Comparison of ENCODE assay signal across 8 cellular contexts in the genomic region with DNA sequence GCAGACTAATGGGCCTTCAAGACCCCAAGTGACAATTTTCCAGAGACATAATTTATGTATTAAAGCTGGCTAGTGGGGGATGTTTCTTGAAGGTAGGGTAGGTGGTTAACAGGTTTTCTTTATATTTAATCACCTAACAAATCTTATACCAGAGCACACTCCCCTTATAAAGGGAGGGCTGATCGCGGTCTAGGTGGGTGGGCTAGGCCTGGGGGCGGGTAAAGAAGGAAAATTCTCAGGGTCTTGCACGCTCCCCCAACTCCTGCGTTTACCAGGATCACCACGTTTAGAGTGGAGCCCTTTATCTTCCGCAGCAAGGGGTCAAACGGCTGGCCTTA. TPM values are rescaled to one million over a fixed set of nuclear protein-coding genes. Genes with fewer than 3 reads are reported as not detected.
DNase-seq lines count a peak whose midpoint lies in the region; ATAC-seq and TF ChIP-seq lines count a peak whose summit lies in the region.

No MANE protein-coding gene starts in this region.

- ATAC-seq in DND-41 (ENCODE audit: insufficient read depth, low read depth), result peak; percentile 65

- TF ChIP-seq CTCF in DND-41 (IDR thresholded peaks at IDR 0.05; ENCODE audit: borderline replicate concordance, extremely low read depth, low read length, poor library complexity, severe bottlenecking), result no peak
- TF ChIP-seq CTCF in endothelial cell (IDR thresholded peaks at IDR 0.05; ENCODE audit: unreplicated experiment), result no peak
- no peak for TF ChIP-seq CTCF in neutrophil (IDR thresholded peaks at IDR 0.05)

- peaks cover 3% of the 10 kb centered on the region for H3K27me3 Mint-ChIP-seq in endothelial cell (ENCODE audit: unreplicated experiment)

- peaks cover 17% of the 10 kb centered on the region for H3K4me1 ChIP-seq in DND-41 (ENCODE audit: insufficient read depth, low read length)
- H3K4me1 ChIP-seq in NT2/D1 (ENCODE audit: insufficient read depth, insufficient read length), result no peaks in the 10 kb centered on the region
- peaks cover 20 to 21% of the 10 kb centered on the region in 2 experiments for H3K4me1 ChIP-seq in neutrophil (ENCODE audit: control insufficient read depth in 1 of 2, insufficient read depth in 1 of 2, low read depth in 1 of 2, low read length in 1 of 2)

- H3K9ac ChIP-seq in DND-41 (ENCODE audit: low read depth, low read length), result peak overlapping the region; percentile 43
- peak overlapping the region; percentile 47 for H3K9ac ChIP-seq in NT2/D1 (ENCODE audit: insufficient read length, low read depth)

- H3K27ac Mint-ChIP-seq in endothelial cell (ENCODE audit: unreplicated experiment), result no peak overlapping the region

- H3K9me3 ChIP-seq in DND-41 (ENCODE audit: insufficient read depth, low read length, severe bottlenecking), result peaks cover 5% of the 10 kb centered on the region
- peaks cover 6% of the 10 kb centered on the region; the same call in 1 of the 2 replicates for H3K9me3 ChIP-seq in NT2/D1 (ENCODE audit: insufficient read depth, low read length)
- H3K9me3 ChIP-seq in neutrophil, result no peaks in the 10 kb centered on the region

- H3K9me3 Mint-ChIP-seq in endothelial cell (ENCODE audit: unreplicated experiment), result no peaks in the 10 kb centered on the region

- peak overlapping the region; percentile 65 for H3K27ac ChIP-seq in DND-41 (ENCODE audit: low read length)
- peak overlapping the region; percentile 71 for H3K27ac ChIP-seq in neutrophil

- H3K4me3 ChIP-seq in DND-41 (ENCODE audit: low read depth in 1 of 2, low read length in 2 of 2) (peak overlapping the region; percentile 14 to 65; a peak in 3 of 4 replicates), NT2/D1 (ENCODE audit: insufficient read length, low read depth) (peak overlapping the region; percentile 31), neutrophil (ENCODE audit: low read depth in 1 of 2, low read length in 1 of 2) (peak overlapping the region; percentile 61 to 62)

- H3K4me2 ChIP-seq in DND-41 (ENCODE audit: insufficient read depth, low read length), result peak overlapping the region; percentile 79

- H2AFZ ChIP-seq in DND-41 (ENCODE audit: low read depth, low read length), result peak overlapping the region; percentile 72

- H3K4me1 Mint-ChIP-seq in endothelial cell (ENCODE audit: unreplicated experiment), result peaks cover 4% of the 10 kb centered on the region

- DNase-seq in DND-41 (no peak), NT2/D1 (ENCODE audit: low read depth, low spot score) (no peak), endothelial cell (ENCODE audit: low spot score) (no peak), SKM-1 treated with dmso at 0.1 percent for 144 hours (lab: John Stamatoyannopoulos, UW; ENCODE audit: unreplicated experiment) (no peak), T1000 (lab: John Stamatoyannopoulos, UW) (no peak), OCI-M1 (lab: John Stamatoyannopoulos, UW) (no peak)
- no peak for DNase-seq in stimulated activated CD4-positive, alpha-beta T cell treated with anti-CD3 and anti-CD28 coated beads, Interleukin-2, amount 100 ng/mL, for 24 hours

- H3K36me3 ChIP-seq in DND-41 (ENCODE audit: insufficient read depth, low read length), result no peaks in the 10 kb centered on the region
- H3K36me3 ChIP-seq in NT2/D1 (ENCODE audit: insufficient read depth, insufficient read length, low read length), result no peaks in the 10 kb centered on the region
- H3K36me3 ChIP-seq in neutrophil, result no peaks in the 10 kb centered on the region

- H3K36me3 Mint-ChIP-seq in endothelial cell (ENCODE audit: low read depth, unreplicated experiment), result no peaks in the 10 kb centered on the region

- H3K4me3 Mint-ChIP-seq in endothelial cell (ENCODE audit: unreplicated experiment), result peak overlapping the region; percentile 89

- no peaks in the 10 kb centered on the region for H3K79me2 ChIP-seq in DND-41 (ENCODE audit: insufficient read depth, low read length)

- H3K27me3 ChIP-seq in DND-41 (ENCODE audit: insufficient read depth, low read length, poor library complexity) (no peaks in the 10 kb centered on the region), NT2/D1 (ENCODE audit: insufficient read depth, insufficient read length) (peaks cover 31% of the 10 kb centered on the region), neutrophil (peaks cover 13% of the 10 kb centered on the region)

- H4K20me1 ChIP-seq in DND-41 (ENCODE audit: insufficient read depth, low read length), result no peaks in the 10 kb centered on the region

RNA-seq across cellular contexts. Expression of gene CXXC1, which starts 19.9 kb away (rescaled TPM):
- total RNA-seq in endothelial cell (ENCODE audit: unreplicated experiment), result 71.7 TPM

RNA-seq across cellular contexts. Expression of gene MBD1, which starts 26.0 kb away (rescaled TPM):
- 65.1 TPM for total RNA-seq in endothelial cell (ENCODE audit: unreplicated experiment)

RNA-seq across cellular contexts. Expression of gene CFAP53, which starts 41.1 kb away (rescaled TPM):
- 0.56 TPM for total RNA-seq in endothelial cell (ENCODE audit: unreplicated experiment)
